Comparison of ENCODE assay signal across 16 cellular contexts in the genomic region with DNA sequence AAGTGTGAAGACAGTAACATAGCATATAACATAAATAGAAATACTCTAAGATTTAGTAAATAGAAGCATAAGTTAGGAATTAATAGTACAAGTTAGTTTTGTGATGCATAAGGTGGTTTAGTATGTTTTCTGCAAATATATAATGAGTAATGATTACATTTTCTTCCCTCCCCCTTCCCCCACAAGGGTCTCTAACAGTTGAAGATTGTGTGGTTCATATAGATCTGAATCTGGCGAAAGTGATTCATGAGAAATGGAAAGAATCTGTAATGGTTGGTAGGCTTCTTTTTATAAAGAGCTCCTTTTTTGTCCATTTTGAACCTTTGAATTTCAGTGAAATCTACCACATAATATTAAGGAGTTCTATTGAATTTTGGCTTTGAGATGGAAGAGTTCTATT.
DNase-seq lines count a peak whose midpoint lies in the region; ATAC-seq lines count a peak whose summit lies in the region.
"Had no signal": no experiment of that assay in that cellular context is flagged by ENCODE, and none has a peak within 500 bp of the region (broad histone marks: within the 10 kb centered on the region; RNA-seq: fewer than 3 reads in every experiment).

No MANE protein-coding gene starts in this region.

- ATAC-seq in activated CD4-positive, CD25-positive, alpha-beta regulatory T cell treated with anti-CD3 and anti-CD28 coated beads, Interleukin-2, amount 50 U/mL, for 24 hours: peak; percentile 69 to 86
- peak; percentile 49 to 68 for ATAC-seq in activated naive CD4-positive, alpha-beta T cell treated with anti-CD3 and anti-CD28 coated beads, Interleukin-2, amount 50 U/mL, for 72 hours
- peak; percentile 82 for ATAC-seq in activated naive CD8-positive, alpha-beta T cell treated with anti-CD3 and anti-CD28 coated beads, Interleukin-2, amount 50 U/mL, for 24 hours
- ATAC-seq: GM12878, HCT116 had no signal

- H3K4me1 Mint-ChIP-seq in activated naive CD8-positive, alpha-beta T cell treated with anti-CD3 and anti-CD28 coated beads, Interleukin-2, amount 50 U/mL, for 24 hours: peaks cover 47% of the 10 kb centered on the region

- no peaks in the 10 kb centered on the region for H3K27me3 Mint-ChIP-seq in activated naive CD8-positive, alpha-beta T cell treated with anti-CD3 and anti-CD28 coated beads, Interleukin-2, amount 50 U/mL, for 24 hours

- H3K36me3 Mint-ChIP-seq in activated naive CD4-positive, alpha-beta T cell treated with anti-CD3 and anti-CD28 coated beads, Interleukin-2, amount 50 U/mL, for 72 hours: peaks cover 4 to 9% of the 10 kb centered on the region in 2 donors
- peaks cover 22% of the 10 kb centered on the region for H3K36me3 Mint-ChIP-seq in activated naive CD8-positive, alpha-beta T cell treated with anti-CD3 and anti-CD28 coated beads, Interleukin-2, amount 50 U/mL, for 24 hours (ENCODE audit: low read depth)

- peak overlapping the region; percentile 35 for H3K4me3 Mint-ChIP-seq in activated naive CD8-positive, alpha-beta T cell treated with anti-CD3 and anti-CD28 coated beads, Interleukin-2, amount 50 U/mL, for 24 hours

- DNase-seq in activated CD4-positive, CD25-positive, alpha-beta regulatory T cell (lab: John Stamatoyannopoulos, UW): no peak
- DNase-seq in activated naive CD4-positive, alpha-beta T cell treated with anti-CD3 and anti-CD28 coated beads, Interleukin-2, amount 50 U/mL, for 72 hours (ENCODE audit: low spot score in 2 of 2): no peak
- DNase-seq in activated naive CD4-positive, alpha-beta T cell treated with Interleukin-2 at 50 U/mL for 16 hours: no peak
- no peak for DNase-seq in activated naive CD8-positive, alpha-beta T cell treated with anti-CD3 and anti-CD28 coated beads, Interleukin-2, amount 50 U/mL, for 24 hours
- DNase-seq in NCI-H2029 treated with DMSO at 0.1 percent for 48 hours (lab: John Stamatoyannopoulos, UW) (no peak), OCI-M2 (lab: John Stamatoyannopoulos, UW; ENCODE audit: unreplicated experiment) (no peak)
- DNase-seq in central memory CD4-positive, alpha-beta T cell: no peak
- DNase-seq: GM23248, Kasumi-1, NCI-H187 treated with DMSO at 0.1 percent for 48 hours, NCI-H2171, NCI-H774, SIG-M5 had no signal

- H3K27ac Mint-ChIP-seq in activated naive CD4-positive, alpha-beta T cell treated with anti-CD3 and anti-CD28 coated beads, Interleukin-2, amount 50 U/mL, for 72 hours: peak overlapping the region in 1 of 2 donors; percentile 28
- peak overlapping the region; percentile 88 for H3K27ac Mint-ChIP-seq in activated naive CD8-positive, alpha-beta T cell treated with anti-CD3 and anti-CD28 coated beads, Interleukin-2, amount 50 U/mL, for 24 hours

- H3K9me3 Mint-ChIP-seq in activated naive CD4-positive, alpha-beta T cell treated with anti-CD3 and anti-CD28 coated beads, Interleukin-2, amount 50 U/mL, for 72 hours: no peaks in the 10 kb centered on the region
- no peaks in the 10 kb centered on the region for H3K9me3 Mint-ChIP-seq in activated naive CD8-positive, alpha-beta T cell treated with anti-CD3 and anti-CD28 coated beads, Interleukin-2, amount 50 U/mL, for 24 hours
